ENCODE assay signal across 8 cellular contexts in genomic region chr20:8131598-8132014, GRCh38. TPM values are rescaled to one million over a fixed set of nuclear protein-coding genes. Genes with fewer than 3 reads are reported as not detected.
A peak's percentile ranks its signal among the peaks of the same experiment; 100 is the strongest.
DNase-seq lines count a peak whose midpoint lies in the region; ATAC-seq, FAIRE-seq and TF ChIP-seq lines count a peak whose summit lies in the region.

No MANE protein-coding gene starts in this region.

- H3K9ac ChIP-seq in Loucy (ENCODE audit: low read depth, low read length, poor library complexity, severe bottlenecking) = peak overlapping the region; percentile 60

- H3K9me3 ChIP-seq in Loucy (ENCODE audit: insufficient read depth, low read depth, low read length) (no peaks in the 10 kb centered on the region), breast epithelium (no peaks in the 10 kb centered on the region), vagina (no peaks in the 10 kb centered on the region)

- ATAC-seq in GM19438 (IDR thresholded peaks at IDR 0.05; ENCODE audit: low read depth, unreplicated experiment) = peak; percentile 7

- H3K36me3 ChIP-seq in Loucy (ENCODE audit: insufficient read depth, low read length) = no peaks in the 10 kb centered on the region
- no peaks in the 10 kb centered on the region for H3K36me3 ChIP-seq in breast epithelium
- no peaks in the 10 kb centered on the region for H3K36me3 ChIP-seq in vagina

- H3K4me1 ChIP-seq in Loucy (ENCODE audit: insufficient read depth, low read length, poor library complexity, severe bottlenecking) = peaks cover 31% of the 10 kb centered on the region
- no peaks in the 10 kb centered on the region for H3K4me1 ChIP-seq in breast epithelium
- H3K4me1 ChIP-seq in vagina = peaks cover 17% of the 10 kb centered on the region

- intact Hi-C loops in breast epithelium (cut with DNase I; ENCODE audit: low total_unique reads) = no loop called here
- intact Hi-C loops in vagina (cut with DNase I) = loop anchor here (2.0 to 5.0 kb wide), 2 partner anchors 256 to 589 kb away; no protein-coding TSS in a partner anchor

- H3K4me2 ChIP-seq in Loucy (ENCODE audit: low read depth, low read length, poor library complexity, severe bottlenecking) = peak overlapping the region; percentile 75

- no peak for TF ChIP-seq POLR2A in breast epithelium (IDR thresholded peaks at IDR 0.05)
- no peak for TF ChIP-seq POLR2A in vagina (IDR thresholded peaks at IDR 0.05)

- H2AFZ ChIP-seq in Loucy (ENCODE audit: low read length) = peak overlapping the region; percentile 91

- H4K20me1 ChIP-seq in Loucy (ENCODE audit: insufficient read depth, low read length, poor library complexity, severe bottlenecking) = peaks cover 4% of the 10 kb centered on the region

- DNase-seq in AG09309 (ENCODE audit: low read depth) = no peak
- no peak for DNase-seq in breast epithelium (ENCODE audit: low spot score in 2 of 2)
- DNase-seq in medulla oblongata (ENCODE audit: extremely low spot score) = peak; percentile 14
- DNase-seq in vagina (ENCODE audit: extremely low spot score in 2 of 2) = no peak
- no peak for DNase-seq in RCC 7860 (ENCODE audit: low spot score)
- DNase-seq in NCI-H2107 treated with DMSO at 0.1 percent for 48 hours (lab: John Stamatoyannopoulos, UW; ENCODE audit: unreplicated experiment) = no peak

- no peaks in the 10 kb centered on the region for H3F3A ChIP-seq in Loucy (ENCODE audit: low read depth)

- TF ChIP-seq CTCF in AG09309 (IDR thresholded peaks at IDR 0.05; ENCODE audit: control insufficient read depth, insufficient read depth, low read depth, low read length, missing control alignments) (no peak), Loucy (conservative IDR thresholded peaks at IDR 0.05; ENCODE audit: low read length) (no peak), breast epithelium (IDR thresholded peaks at IDR 0.05) (no peak), vagina (IDR thresholded peaks at IDR 0.05) (no peak)

- FAIRE-seq in RCC 7860 (lab: Jason Lieb, UNC) = no peak

- H3K27me3 ChIP-seq in Loucy (ENCODE audit: insufficient read depth, low read length, poor library complexity, severe bottlenecking) (no peaks in the 10 kb centered on the region), breast epithelium (no peaks in the 10 kb centered on the region), vagina (no peaks in the 10 kb centered on the region)

- H3K27ac ChIP-seq in breast epithelium (peak overlapping the region; percentile 82 to 89), vagina (peak overlapping the region; percentile 89)

- H3K9me2 ChIP-seq in Loucy (replicated peaks; ENCODE audit: low read depth, low read length) = no peaks in the 10 kb centered on the region

- peak overlapping the region; percentile 46 for H3K4me3 ChIP-seq in AG09309 (ENCODE audit: control insufficient read depth, low read depth, low read length)
- H3K4me3 ChIP-seq in Loucy (ENCODE audit: low read length, poor library complexity, severe bottlenecking) = peak overlapping the region; percentile 92
- H3K4me3 ChIP-seq in breast epithelium = peak overlapping the region; percentile 60 to 90 (median 67)
- H3K4me3 ChIP-seq in vagina = peak overlapping the region; percentile 72 to 93

- H3K79me2 ChIP-seq in Loucy (ENCODE audit: insufficient read depth, low read length) = peaks cover 42% of the 10 kb centered on the region

RNA-seq across cellular contexts. Expression of gene PLCB1, which starts 0.5 kb away (rescaled TPM):
- total RNA-seq in breast epithelium = 100 to 1,000 TPM in 1 of 3 donors, 10 to 100 TPM in 2; 12.2 to 106 (median 30.5) TPM
- 32.4 TPM for total RNA-seq in vagina
